ENCODE assay signal across 15 cellular contexts in genomic region chr15:41633609-41634008, GRCh38.
"Had no signal": no experiment of that assay in that cellular context is flagged by ENCODE, and none has a peak within 500 bp of the region (broad histone marks: within the 10 kb centered on the region; RNA-seq: fewer than 3 reads in every experiment).

No MANE protein-coding gene starts in this region.

- DNase-seq: activated CD4-positive, alpha-beta T cell treated with anti-CD3 and anti-CD28 coated beads, Interleukin-2, amount 10 ng/mL, durations not matched to agents 7 days and 5 days; activated CD8-positive, alpha-beta memory T cell treated with anti-CD3 and anti-CD28 coated beads for 24 hours; activated naive CD4-positive, alpha-beta T cell treated with Interleukin-2 at 50 U/mL for 16 hours; aorta; effector memory CD4-positive, alpha-beta T cell; foreskin fibroblast; glutamatergic neuron; left ventricle myocardium inferior; naive B cell; ovary; right lobe of liver; stimulated activated naive CD8-positive, alpha-beta T cell treated with anti-CD3 and anti-CD28 coated beads, Interleukin-15, amount 100 ng/mL, for 72 hours had no signal

- H3K4me3 ChIP-seq: left ventricle myocardium inferior, ovary, right lobe of liver, smooth muscle cell had no signal

- H3K36me3 ChIP-seq: left ventricle myocardium inferior, ovary, right lobe of liver had no signal

- H3K4me1 ChIP-seq: right lobe of liver had no signal

- H3K27me3 Mint-ChIP-seq: activated CD4-positive, alpha-beta T cell treated with anti-CD3 and anti-CD28 coated beads, Interleukin-2, amount 10 ng/mL, durations not matched to agents 7 days and 5 days; naive B cell; stimulated activated naive CD8-positive, alpha-beta T cell treated with anti-CD3 and anti-CD28 coated beads, Interleukin-15, amount 100 ng/mL, for 72 hours; type B pancreatic cell had no signal

- H3K27ac ChIP-seq: left ventricle myocardium inferior, ovary, right lobe of liver had no signal

- H3K27ac Mint-ChIP-seq: activated CD4-positive, alpha-beta T cell treated with anti-CD3 and anti-CD28 coated beads, Interleukin-2, amount 10 ng/mL, durations not matched to agents 7 days and 5 days; activated T-helper 1 cell treated with anti-CD3 and anti-CD28 coated beads, Interleukin-12 subunit alpha, Interleukin-12 subunit beta, Interleukin-2, Interleukin-4 antibody, amounts not matched to agents 30 ng/mL and 10 ng/mL and 1 ng/mL, durations not matched to agents 14 hours and 24 hours and 36 hours; type B pancreatic cell had no signal

- H3K9me3 ChIP-seq: left ventricle myocardium inferior, ovary, right lobe of liver had no signal

- H3K36me3 Mint-ChIP-seq: naive B cell, type B pancreatic cell had no signal

- ATAC-seq: right lobe of liver; stimulated activated naive CD8-positive, alpha-beta T cell treated with anti-CD3 and anti-CD28 coated beads, Interleukin-15, amount 100 ng/mL, for 72 hours had no signal

- H3K9me3 Mint-ChIP-seq: activated CD4-positive, alpha-beta T cell treated with anti-CD3 and anti-CD28 coated beads, Interleukin-2, amount 10 ng/mL, durations not matched to agents 7 days and 5 days; activated T-helper 1 cell treated with anti-CD3 and anti-CD28 coated beads, Interleukin-12 subunit alpha, Interleukin-12 subunit beta, Interleukin-2, Interleukin-4 antibody, amounts not matched to agents 30 ng/mL and 10 ng/mL and 1 ng/mL, durations not matched to agents 14 hours and 24 hours and 36 hours; naive B cell; stimulated activated naive CD8-positive, alpha-beta T cell treated with anti-CD3 and anti-CD28 coated beads, Interleukin-15, amount 100 ng/mL, for 72 hours; type B pancreatic cell had no signal

- H3K27me3 ChIP-seq: ovary, right lobe of liver had no signal

- H3K4me2 ChIP-seq: smooth muscle cell had no signal

- H3K4me3 Mint-ChIP-seq: activated CD4-positive, alpha-beta T cell treated with anti-CD3 and anti-CD28 coated beads, Interleukin-2, amount 10 ng/mL, durations not matched to agents 7 days and 5 days; activated T-helper 1 cell treated with anti-CD3 and anti-CD28 coated beads, Interleukin-12 subunit alpha, Interleukin-12 subunit beta, Interleukin-2, Interleukin-4 antibody, amounts not matched to agents 30 ng/mL and 10 ng/mL and 1 ng/mL, durations not matched to agents 14 hours and 24 hours and 36 hours; stimulated activated naive CD8-positive, alpha-beta T cell treated with anti-CD3 and anti-CD28 coated beads, Interleukin-15, amount 100 ng/mL, for 72 hours; type B pancreatic cell had no signal
